Comparison of ENCODE assay signal across 8 cellular contexts in genomic region chr2:167292430-167293171, GRCh38. TPM values are rescaled to one million over a fixed set of nuclear protein-coding genes. Genes with fewer than 3 reads are reported as not detected.
A peak's percentile ranks its signal among the peaks of the same experiment; 100 is the strongest.
DNase-seq lines count a peak whose midpoint lies in the region; ATAC-seq, FAIRE-seq and TF ChIP-seq lines count a peak whose summit lies in the region.

Gene B3GALT1, plus strand, starts transcription at chr2:167293001.

- peak; percentile 82 for ATAC-seq in GM23338

- peaks cover 2% of the 10 kb centered on the region; the same call in 1 of the 3 replicates for H3K9me3 Mint-ChIP-seq in GM23338
- H3K9me3 Mint-ChIP-seq in activated naive CD8-positive, alpha-beta T cell (ENCODE audit: low read depth), result no peaks in the 10 kb centered on the region

- H3K4me1 ChIP-seq in GM23338 (ENCODE audit: insufficient read depth) (peaks cover 57% of the 10 kb centered on the region), neuron (ENCODE audit: insufficient read depth, low read length) (peaks cover 12% of the 10 kb centered on the region), transverse colon (peaks cover 0 to 20% (median 2%) of the 10 kb centered on the region in 4 donors)

- H3K9me3 ChIP-seq in neuron (ENCODE audit: low read length) (no peaks in the 10 kb centered on the region), transverse colon (no peaks in the 10 kb centered on the region)

- H2AFZ ChIP-seq in GM23338 (0 out of 2 replicates have a peak within 1 kb of the TSS, but pooled peaks have one; percentile 1), neuron (ENCODE audit: low read depth, low read length) (peak within 1 kb of the TSS; percentile 98)

- in situ Hi-C loops in KBM-7 (cut with MboI; ENCODE audit: low pct_unique_long_range_greater_than_20kb, low sequenced_read_pairs), result no loop called here
- in situ Hi-C loops in transverse colon (cut with MboI; ENCODE audit: low pct_ligation_motif_present in 1 of 4, low pct_unique_long_range_greater_than_20kb in 1 of 4, low sequenced_read_pairs in 3 of 4), result loop anchor here in 1 of 4 donors (25.0 kb wide), 1 partner anchor 820 kb away; no protein-coding TSS in a partner anchor

- peak within 1 kb of the TSS; percentile 82 for H3K4me2 ChIP-seq in GM23338

- DNase-seq in GDM1 (lab: John Stamatoyannopoulos, UW) (peak; percentile 61), GM23338 (ENCODE audit: low spot score) (peak; percentile 97), KBM-7 (peak; percentile 81), RCC 7860 (ENCODE audit: low spot score) (peak; percentile 81), glomerular endothelial cell (ENCODE audit: extremely low read depth, low read depth, low spot score) (peak; percentile 27), transverse colon (peak; percentile 89)

- H3K27me3 ChIP-seq in GM23338 (ENCODE audit: insufficient read depth), result peaks cover 16% of the 10 kb centered on the region; the same call in 1 of the 2 replicates
- H3K27me3 ChIP-seq in neuron (ENCODE audit: insufficient read depth, low read length), result no peaks in the 10 kb centered on the region
- H3K27me3 ChIP-seq in transverse colon, result peaks cover 30% of the 10 kb centered on the region

- H3K36me3 Mint-ChIP-seq in GM23338 (ENCODE audit: low read depth), result no peaks in the 10 kb centered on the region; the same call in 2 of the 3 replicates
- no peaks in the 10 kb centered on the region for H3K36me3 Mint-ChIP-seq in activated naive CD8-positive, alpha-beta T cell

- no peaks in the 10 kb centered on the region for H3K9me2 ChIP-seq in GM23338 (ENCODE audit: insufficient read depth)

- TF ChIP-seq POLR2A in transverse colon (IDR thresholded peaks at IDR 0.05), result peak; percentile 70

- H3K27ac Mint-ChIP-seq in GM23338, result peak within 1 kb of the TSS; percentile 89
- H3K27ac Mint-ChIP-seq in activated naive CD8-positive, alpha-beta T cell, result no peak within 1 kb of the TSS

- FAIRE-seq in RCC 7860 (lab: Jason Lieb, UNC), result no peak

- H3K4me1 Mint-ChIP-seq in GM23338, result peaks cover 52% of the 10 kb centered on the region
- H3K4me1 Mint-ChIP-seq in activated naive CD8-positive, alpha-beta T cell (ENCODE audit: low read depth), result peaks cover 14% of the 10 kb centered on the region

- H3F3A ChIP-seq in GM23338 (replicated peaks; ENCODE audit: low read depth), result no peaks in the 10 kb centered on the region; the same call in 1 of the 2 replicates

- H3K79me2 ChIP-seq in GM23338 (replicated peaks; ENCODE audit: insufficient read depth), result peaks cover 42% of the 10 kb centered on the region

- 2% methylated on average over 38 of the region's 79 CpGs; no CpG with 5 or more reads in 1 of the 2 donors for WGBS in transverse colon (ENCODE audit: low coverage in 1 of 2), 2 donors

- no peaks in the 10 kb centered on the region for H4K20me1 ChIP-seq in GM23338 (replicated peaks; ENCODE audit: insufficient read depth)

- no peak for TF ChIP-seq EP300 in transverse colon (IDR thresholded peaks at IDR 0.05; ENCODE audit: low read depth)

- H3K27ac ChIP-seq in GM23338 (ENCODE audit: low read depth) (peak within 1 kb of the TSS; percentile 93), transverse colon (peak within 1 kb of the TSS; percentile 91 to 92 (median 91))

- H3K27me3 Mint-ChIP-seq in GM23338 (ENCODE audit: insufficient read depth, low read depth, poor library complexity), result peaks cover 4% of the 10 kb centered on the region
- H3K27me3 Mint-ChIP-seq in activated naive CD8-positive, alpha-beta T cell, result peaks cover 35% of the 10 kb centered on the region

- peak; percentile 37 to 69; a peak in 3 of 4 replicates for TF ChIP-seq CTCF in GM23338 (conservative IDR thresholded peaks at IDR 0.05; ENCODE audit: low read depth in 2 of 2)
- TF ChIP-seq CTCF in transverse colon (IDR thresholded peaks at IDR 0.05), result peak in 4 of 5 experiments; percentile 22 to 44 (median 38)

- H3K36me3 ChIP-seq in GM23338 (ENCODE audit: insufficient read depth) (no peaks in the 10 kb centered on the region), neuron (ENCODE audit: insufficient read depth, low read length) (no peaks in the 10 kb centered on the region), transverse colon (no peaks in the 10 kb centered on the region)

- H3K4me3 Mint-ChIP-seq in GM23338, result peak within 1 kb of the TSS; percentile 94
- peak within 1 kb of the TSS; percentile 80 for H3K4me3 Mint-ChIP-seq in activated naive CD8-positive, alpha-beta T cell

- H3K4me3 ChIP-seq in GM23338, result peak within 1 kb of the TSS; percentile 69
- H3K4me3 ChIP-seq in neuron (ENCODE audit: low read length), result peak within 1 kb of the TSS; percentile 65
- H3K4me3 ChIP-seq in transverse colon, result peak within 1 kb of the TSS; percentile 69 to 84 (median 76)

- intact Hi-C loops in transverse colon (cut with DNase I; ENCODE audit: low total_unique reads), result loop anchor here (2.0 kb wide), 1 partner anchor 14 kb away; no protein-coding TSS in a partner anchor

TF ChIP-seq in GM23338, 12 proteins besides CTCF, POLR2A, EP300 and RAD21:
- TF ChIP-seq NANOG (IDR thresholded peaks at IDR 0.05; ENCODE audit: borderline replicate concordance) (no peak), STAT1 (IDR thresholded peaks at IDR 0.05; ENCODE audit: unreplicated experiment) (no peak), CREB1 (CRISPR knock-in tag; IDR thresholded peaks at IDR 0.05; ENCODE audit: low read depth) (peak; percentile 19; the same call in 1 of the 2 replicates), EZH2 (IDR thresholded peaks at IDR 0.05; ENCODE audit: low read depth, unreplicated experiment) (no peak), POLR2AphosphoS5 (IDR thresholded peaks at IDR 0.05; ENCODE audit: low read depth) (peak; percentile 81; the same call in 1 of the 2 replicates)
- TF ChIP-seq, protein P1, sequence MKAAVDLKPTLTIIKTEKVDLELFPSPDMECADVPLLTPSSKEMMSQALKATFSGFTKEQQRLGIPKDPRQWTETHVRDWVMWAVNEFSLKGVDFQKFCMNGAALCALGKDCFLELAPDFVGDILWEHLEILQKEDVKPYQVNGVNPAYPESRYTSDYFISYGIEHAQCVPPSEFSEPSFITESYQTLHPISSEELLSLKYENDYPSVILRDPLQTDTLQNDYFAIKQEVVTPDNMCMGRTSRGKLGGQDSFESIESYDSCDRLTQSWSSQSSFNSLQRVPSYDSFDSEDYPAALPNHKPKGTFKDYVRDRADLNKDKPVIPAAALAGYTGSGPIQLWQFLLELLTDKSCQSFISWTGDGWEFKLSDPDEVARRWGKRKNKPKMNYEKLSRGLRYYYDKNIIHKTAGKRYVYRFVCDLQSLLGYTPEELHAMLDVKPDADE (IDR thresholded peaks at IDR 0.05), result peak; percentile 46; the same call in 1 of the 2 replicates
- TF ChIP-seq, protein P2, sequence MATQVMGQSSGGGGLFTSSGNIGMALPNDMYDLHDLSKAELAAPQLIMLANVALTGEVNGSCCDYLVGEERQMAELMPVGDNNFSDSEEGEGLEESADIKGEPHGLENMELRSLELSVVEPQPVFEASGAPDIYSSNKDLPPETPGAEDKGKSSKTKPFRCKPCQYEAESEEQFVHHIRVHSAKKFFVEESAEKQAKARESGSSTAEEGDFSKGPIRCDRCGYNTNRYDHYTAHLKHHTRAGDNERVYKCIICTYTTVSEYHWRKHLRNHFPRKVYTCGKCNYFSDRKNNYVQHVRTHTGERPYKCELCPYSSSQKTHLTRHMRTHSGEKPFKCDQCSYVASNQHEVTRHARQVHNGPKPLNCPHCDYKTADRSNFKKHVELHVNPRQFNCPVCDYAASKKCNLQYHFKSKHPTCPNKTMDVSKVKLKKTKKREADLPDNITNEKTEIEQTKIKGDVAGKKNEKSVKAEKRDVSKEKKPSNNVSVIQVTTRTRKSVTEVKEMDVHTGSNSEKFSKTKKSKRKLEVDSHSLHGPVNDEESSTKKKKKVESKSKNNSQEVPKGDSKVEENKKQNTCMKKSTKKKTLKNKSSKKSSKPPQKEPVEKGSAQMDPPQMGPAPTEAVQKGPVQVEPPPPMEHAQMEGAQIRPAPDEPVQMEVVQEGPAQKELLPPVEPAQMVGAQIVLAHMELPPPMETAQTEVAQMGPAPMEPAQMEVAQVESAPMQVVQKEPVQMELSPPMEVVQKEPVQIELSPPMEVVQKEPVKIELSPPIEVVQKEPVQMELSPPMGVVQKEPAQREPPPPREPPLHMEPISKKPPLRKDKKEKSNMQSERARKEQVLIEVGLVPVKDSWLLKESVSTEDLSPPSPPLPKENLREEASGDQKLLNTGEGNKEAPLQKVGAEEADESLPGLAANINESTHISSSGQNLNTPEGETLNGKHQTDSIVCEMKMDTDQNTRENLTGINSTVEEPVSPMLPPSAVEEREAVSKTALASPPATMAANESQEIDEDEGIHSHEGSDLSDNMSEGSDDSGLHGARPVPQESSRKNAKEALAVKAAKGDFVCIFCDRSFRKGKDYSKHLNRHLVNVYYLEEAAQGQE (IDR thresholded peaks at IDR 0.05; ENCODE audit: unreplicated experiment), result peak; percentile 19
TF ChIP-seq in GM23338: peak in this region for 4.

RNA-seq across cellular contexts. Expression of gene B3GALT1, which starts in this region (rescaled TPM):
- 33.9 and 35.5 TPM in 2 replicates for total RNA-seq in GM23338 (2014; rRNA removed; shearing (Covaris generic))
- 12.6 and 16.8 TPM in 2 replicates for polyA plus RNA-seq in GM23338 (2016; fragmentation: Nextera tagmentation; extraction: Ambion mirVana)
- 0.53 and 1.2 TPM in 2 replicates for total RNA-seq in glomerular endothelial cell
- total RNA-seq in transverse colon, result 10 to 100 TPM in 2 of 4 donors, 1 to 10 TPM in 2; 1.6 to 10.8 (median 6.9) TPM

Comparison
In these comparisons a context has a peak if more than half of its experiments do, and no peak if none do; other contexts are left out.
1. Peak in every context shown above with its lines: DNase-seq, ATAC-seq, H3K4me3 ChIP-seq and H3K27ac ChIP-seq.
2. DNase-seq: peak in every context shown above with its lines; median percentile 97 in GM23338; 89 in transverse colon; 81 in KBM-7; 81 in RCC 7860; 61 in GDM1; 27 in glomerular endothelial cell.